9 cellular contexts compared by ENCODE assay signal in genomic region chr6:34745277-34746103, GRCh38. TPM values are rescaled to one million over a fixed set of nuclear protein-coding genes. Genes with fewer than 3 reads are reported as not detected.
DNase-seq lines count a peak whose midpoint lies in the region; TF ChIP-seq lines count a peak whose summit lies in the region.
"Had no signal": no experiment of that assay in that cellular context is flagged by ENCODE, and none has a peak within 500 bp of the region (broad histone marks: within the 10 kb centered on the region; RNA-seq: fewer than 3 reads in every experiment).

No MANE protein-coding gene starts in this region.

- peaks cover 35% of the 10 kb centered on the region for H3K4me1 ChIP-seq in PC-9 (replicated peaks; ENCODE audit: insufficient read depth)

- peaks cover 35% of the 10 kb centered on the region for H3F3A ChIP-seq in PC-9 (ENCODE audit: insufficient read depth, low read depth)

- peak overlapping the region; percentile 80 for H3K27ac ChIP-seq in PC-9

- TF ChIP-seq CTCF in PC-9 (conservative IDR thresholded peaks at IDR 0.05) (no peak), fibroblast of villous mesenchyme (IDR thresholded peaks at IDR 0.05; ENCODE audit: insufficient read depth, low read depth, low read length) (no peak)

- peak overlapping the region; percentile 72 for H3K4me2 ChIP-seq in PC-9

- H3K4me3 ChIP-seq in PC-9 (peak overlapping the region; percentile 32; the same call in 1 of the 2 replicates), fibroblast of villous mesenchyme (ENCODE audit: low read depth, low read length) (no peak overlapping the region)

- no peaks in the 10 kb centered on the region for H3K9me2 ChIP-seq in PC-9 (ENCODE audit: insufficient read depth)

- CTCF ChIA-PET in PC-9 (lab: Charles Lee) = interaction anchor here (0.6 to 0.9 kb wide), 2 partner anchors 144 to 509 kb away, joined by 3 to 11 read pairs; partner anchors contain the start of genes ANKS1A and HMGA1

- H2AFZ ChIP-seq in PC-9 = 0 out of 2 replicates have a peak overlapping the region, but pooled peaks have one; percentile 2

- H3K9me3 ChIP-seq in PC-9 (ENCODE audit: insufficient read depth, low read depth) = no peaks in the 10 kb centered on the region

- DNase-seq in activated CD4-positive, alpha-beta T cell treated with anti-CD3 and anti-CD28 coated beads, Interleukin-2, amount 50 U/mL, for 48 hours = peak; percentile 8 to 25
- no peak for DNase-seq in activated CD4-positive, alpha-beta T cell treated with anti-CD3 and anti-CD28 coated beads for 4 hours
- DNase-seq in PC-9 (peak; percentile 72 to 93), fibroblast of villous mesenchyme (ENCODE audit: low read depth) (peak; percentile 49), AML-193 (lab: John Stamatoyannopoulos, UW) (no peak), hypothalamus (lab: John Stamatoyannopoulos, UW) (no peak)
- DNase-seq in stimulated activated CD8-positive, alpha-beta memory T cell treated with anti-CD3 and anti-CD28 coated beads, Interleukin-4, amount 100 ng/mL, for 48 hours = peak; percentile 56
- no peak for DNase-seq in activated CD8-positive, alpha-beta memory T cell treated with anti-CD3 and anti-CD28 coated beads, Interleukin-2, amount 50 U/mL, for 4 hours
- DNase-seq: GOT3 had no signal

- H3K79me2 ChIP-seq in PC-9 (ENCODE audit: low read depth) = no peaks in the 10 kb centered on the region

- no TSS peak for BruUV-seq in PC-9 (replicated peaks; lab: Mats Ljungman, UMichigan)

- intact Hi-C loops in PC-9 (cut with micrococcal nuclease; ENCODE audit: unreplicated experiment) = loop anchor here (1.0 kb wide), 1 partner anchor 88 kb away; no protein-coding TSS in a partner anchor

- POLR2A ChIA-PET in PC-9 (lab: Charles Lee; ENCODE audit: unreplicated experiment) = interaction anchor here (0.5 to 1.0 kb wide), 5 partner anchors 11 to 509 kb away, joined by 3 to 7 read pairs (median 4); partner anchors contain the start of genes HMGA1 and SNRPC

- no peaks in the 10 kb centered on the region for H4K20me1 ChIP-seq in PC-9 (ENCODE audit: insufficient read depth)

- H3K36me3 ChIP-seq in PC-9 (ENCODE audit: low read depth) = no peaks in the 10 kb centered on the region

- H3K27me3 ChIP-seq in PC-9 (ENCODE audit: insufficient read depth, low read depth) = no peaks in the 10 kb centered on the region

RNA-seq across cellular contexts. Expression of gene SNRPC, which starts 11.8 kb away (rescaled TPM):
- 142 and 162 TPM in 2 replicates for total RNA-seq in PC-9 (2021)
- total RNA-seq in fibroblast of villous mesenchyme = 72.5 and 75.7 TPM in 2 replicates

RNA-seq across cellular contexts. Expression of gene BLTP3A, which starts 46.4 kb away (rescaled TPM):
- 18.2 and 22.3 TPM in 2 replicates for total RNA-seq in PC-9 (2021)
- 7.4 and 12.5 TPM in 2 replicates for total RNA-seq in fibroblast of villous mesenchyme

RNA-seq across cellular contexts. Expression of gene ILRUN, which starts 48.9 kb away (rescaled TPM):
- total RNA-seq in PC-9 (2021) (57.8 and 68.9 TPM in 2 replicates), fibroblast of villous mesenchyme (42.2 and 58.3 TPM in 2 replicates)

Comparison
In these comparisons a context has a peak if more than half of its experiments do, and no peak if none do; other contexts are left out.
1. DNase-seq: peak in activated CD4-positive, alpha-beta T cell treated with anti-CD3 and anti-CD28 coated beads, Interleukin-2, amount 50 U/mL, for 48 hours (2 of 2), PC-9 (2 of 2), fibroblast of villous mesenchyme (single experiment) and stimulated activated CD8-positive, alpha-beta memory T cell treated with anti-CD3 and anti-CD28 coated beads, Interleukin-4, amount 100 ng/mL, for 48 hours (single experiment); none in activated CD4-positive, alpha-beta T cell treated with anti-CD3 and anti-CD28 coated beads for 4 hours (0 of 2), AML-193 (0 of 2), activated CD8-positive, alpha-beta memory T cell treated with anti-CD3 and anti-CD28 coated beads, Interleukin-2, amount 50 U/mL, for 4 hours (single experiment) and hypothalamus (0 of 51).